In genomic region chr11:124123587-124123986, GRCh38 we compare ENCODE assay signal across 13 cellular contexts. TPM values are rescaled to one million over a fixed set of nuclear protein-coding genes. Genes with fewer than 3 reads are reported as not detected.
DNase-seq lines count a peak whose midpoint lies in the region; ATAC-seq and TF ChIP-seq lines count a peak whose summit lies in the region.
"Had no signal": no experiment of that assay in that cellular context is flagged by ENCODE, and none has a peak within 500 bp of the region (broad histone marks: within the 10 kb centered on the region; RNA-seq: fewer than 3 reads in every experiment).

No MANE protein-coding gene starts in this region.

- peak overlapping the region; percentile 9 for H3K27ac Mint-ChIP-seq in activated T-cell treated with anti-CD3 and anti-CD28 coated beads, Interleukin-2, amount 50 U/mL, for 72 hours
- H3K27ac Mint-ChIP-seq in type B pancreatic cell: no peak overlapping the region

- TF ChIP-seq CTCF in choroid plexus epithelial cell (conservative IDR thresholded peaks at IDR 0.05; ENCODE audit: low read depth, low read length) (peak; percentile 19), type B pancreatic cell (conservative IDR thresholded peaks at IDR 0.05) (peak; percentile 45), omental fat pad (IDR thresholded peaks at IDR 0.05) (no peak)

- H3K4me1 Mint-ChIP-seq in activated T-cell treated with anti-CD3 and anti-CD28 coated beads, Interleukin-2, amount 50 U/mL, for 72 hours (ENCODE audit: low read depth): no peaks in the 10 kb centered on the region
- H3K4me1 Mint-ChIP-seq in activated T-cell treated with anti-CD3 and anti-CD28 coated beads, Interleukin-2, amount 50 U/mL, for 4 hours (ENCODE audit: low read depth): no peaks in the 10 kb centered on the region
- H3K4me1 Mint-ChIP-seq in type B pancreatic cell (ENCODE audit: unreplicated experiment): peaks cover 8% of the 10 kb centered on the region

- H3K36me3 Mint-ChIP-seq in activated T-cell treated with anti-CD3 and anti-CD28 coated beads, Interleukin-2, amount 50 U/mL, for 72 hours (ENCODE audit: insufficient read depth in 2 of 2): peaks cover 0 to 8% of the 10 kb centered on the region in 2 donors
- peaks cover 50% of the 10 kb centered on the region for H3K36me3 Mint-ChIP-seq in activated T-cell treated with anti-CD3 and anti-CD28 coated beads, Interleukin-2, amount 50 U/mL, for 4 hours (ENCODE audit: insufficient read depth)
- H3K36me3 Mint-ChIP-seq in type B pancreatic cell: peaks cover 33% of the 10 kb centered on the region

- no peak overlapping the region for H3K4me3 ChIP-seq in choroid plexus epithelial cell (ENCODE audit: low read depth, low read length)

- DNase-seq in activated T-cell treated with anti-CD3 and anti-CD28 coated beads, Interleukin-2, amount 50 U/mL, for 72 hours: no peak
- DNase-seq in activated T-cell treated with anti-CD3 and anti-CD28 coated beads, Interleukin-2, amount 50 U/mL, for 4 hours: no peak
- peak; percentile 34 for DNase-seq in NCI-H1092 (lab: John Stamatoyannopoulos, UW)
- DNase-seq in choroid plexus epithelial cell (ENCODE audit: low read depth): peak; percentile 3
- DNase-seq in type B pancreatic cell (ENCODE audit: extremely low spot score, unreplicated experiment): no peak
- no peak for DNase-seq in omental fat pad (ENCODE audit: low spot score)
- no peak for DNase-seq in dermis blood vessel endothelial cell
- DNase-seq: activated naive CD4-positive, alpha-beta T cell treated with anti-CD3 and anti-CD28 coated beads, Interleukin-2, amount 50 U/mL, for 16 hours; KBM-7; NCI-H2171 treated with DMSO at 0.1 percent for 48 hours had no signal

- no peak overlapping the region for H3K4me3 Mint-ChIP-seq in activated T-cell treated with anti-CD3 and anti-CD28 coated beads, Interleukin-2, amount 50 U/mL, for 72 hours
- no peak overlapping the region for H3K4me3 Mint-ChIP-seq in activated T-cell treated with anti-CD3 and anti-CD28 coated beads, Interleukin-2, amount 50 U/mL, for 4 hours
- H3K4me3 Mint-ChIP-seq in type B pancreatic cell: no peak overlapping the region

- ATAC-seq in activated T-cell treated with anti-CD3 and anti-CD28 coated beads, Interleukin-2, amount 50 U/mL, for 72 hours (replicated peaks in 1 of 2): no peak
- ATAC-seq in activated T-cell treated with anti-CD3 and anti-CD28 coated beads, Interleukin-2, amount 50 U/mL, for 4 hours: no peak
- ATAC-seq in omental fat pad (ENCODE audit: low FRiP score) (no peak), GM18517 (IDR thresholded peaks at IDR 0.05; ENCODE audit: unreplicated experiment) (no peak)

- peaks cover 3 to 4% of the 10 kb centered on the region in 2 donors for H3K9me3 Mint-ChIP-seq in activated T-cell treated with anti-CD3 and anti-CD28 coated beads, Interleukin-2, amount 50 U/mL, for 72 hours
- H3K9me3 Mint-ChIP-seq in activated T-cell treated with anti-CD3 and anti-CD28 coated beads, Interleukin-2, amount 50 U/mL, for 4 hours: peaks cover 6% of the 10 kb centered on the region
- no peaks in the 10 kb centered on the region for H3K9me3 Mint-ChIP-seq in type B pancreatic cell

- no peaks in the 10 kb centered on the region for H3K27me3 Mint-ChIP-seq in activated T-cell treated with anti-CD3 and anti-CD28 coated beads, Interleukin-2, amount 50 U/mL, for 72 hours (ENCODE audit: low read depth)
- H3K27me3 Mint-ChIP-seq in activated T-cell treated with anti-CD3 and anti-CD28 coated beads, Interleukin-2, amount 50 U/mL, for 4 hours (ENCODE audit: low read depth): no peaks in the 10 kb centered on the region
- no peaks in the 10 kb centered on the region for H3K27me3 Mint-ChIP-seq in type B pancreatic cell

RNA-seq across cellular contexts. Expression of gene VWA5A, which starts 8.3 kb away (rescaled TPM):
- total RNA-seq in activated T-cell treated with anti-CD3 and anti-CD28 coated beads, Interleukin-2, amount 50 U/mL, for 72 hours: 10 to 100 TPM; 14.2 to 19.0 TPM
- 1 to 10 TPM; 1.5 to 1.8 (median 1.7) TPM for total RNA-seq in activated T-cell treated with anti-CD3 and anti-CD28 coated beads, Interleukin-2, amount 50 U/mL, for 4 hours
- total RNA-seq in type B pancreatic cell (ENCODE audit: low replicate concordance) (29.7 and 42.9 TPM in 2 replicates), omental fat pad (10 to 100 TPM in 3 of 4 donors, 1 to 10 TPM in 1; 9.7 to 19.5 (median 15.0) TPM), dermis blood vessel endothelial cell (7.8 and 8.2 TPM in 2 replicates)

RNA-seq across cellular contexts. Expression of gene OR10D3, which starts 59.6 kb away (rescaled TPM):
- not detected for total RNA-seq in activated T-cell treated with anti-CD3 and anti-CD28 coated beads, Interleukin-2, amount 50 U/mL, for 72 hours
- total RNA-seq in activated T-cell treated with anti-CD3 and anti-CD28 coated beads, Interleukin-2, amount 50 U/mL, for 4 hours: not detected
- total RNA-seq in type B pancreatic cell (ENCODE audit: low replicate concordance) (0.26 TPM in 1 of 2 replicates, not detected in the other), omental fat pad (not detected), dermis blood vessel endothelial cell (not detected in 2 replicates)
- total RNA-seq: kidney epithelial cell, myocyte had no signal

Comparison
In these comparisons a context has a peak if more than half of its experiments do, and no peak if none do; other contexts are left out.
1. DNase-seq: peak in NCI-H1092 (single experiment) and choroid plexus epithelial cell (single experiment); none in activated T-cell treated with anti-CD3 and anti-CD28 coated beads, Interleukin-2, amount 50 U/mL, for 72 hours (0 of 2), activated T-cell treated with anti-CD3 and anti-CD28 coated beads, Interleukin-2, amount 50 U/mL, for 4 hours (single experiment), type B pancreatic cell (single experiment), omental fat pad (single experiment) and dermis blood vessel endothelial cell (single experiment).
2. CTCF ChIP-seq: peak in choroid plexus epithelial cell (single experiment) and type B pancreatic cell (single experiment); none in omental fat pad (0 of 3).